22 cellular contexts compared by ENCODE assay signal in genomic region chr5:12936184-12936583, GRCh38.
"Had no signal": no experiment of that assay in that cellular context is flagged by ENCODE, and none has a peak within 500 bp of the region (broad histone marks: within the 10 kb centered on the region; RNA-seq: fewer than 3 reads in every experiment).

No MANE protein-coding gene starts in this region.

- DNase-seq: activated CD4-positive, alpha-beta memory T cell treated with anti-CD3 and anti-CD28 coated beads for 36 hours; activated CD4-positive, alpha-beta T cell treated with anti-CD3 and anti-CD28 coated beads for 36 hours; activated CD4-positive, alpha-beta T cell treated with anti-CD3 and anti-CD28 coated beads, Interleukin-2, amount 10 ng/mL, durations not matched to agents 24 days and 14 days; activated CD4-positive, CD25-positive, alpha-beta regulatory T cell; activated CD4-positive, CD25-positive, alpha-beta regulatory T cell treated with anti-CD3 and anti-CD28 coated beads, Interleukin-2, amount 50 U/mL, for 72 hours; activated CD8-positive, alpha-beta memory T cell treated with anti-CD3 and anti-CD28 coated beads, Interleukin-2, amount 50 U/mL, for 48 hours; activated CD8-positive, alpha-beta T cell treated with anti-CD3 and anti-CD28 coated beads, Interleukin-2, amount 10 ng/mL, durations not matched to agents 7 days and 5 days; activated gamma-delta T cell; activated naive CD4-positive, alpha-beta T cell; activated naive CD4-positive, alpha-beta T cell treated with anti-CD3 and anti-CD28 coated beads, Interleukin-2, amount 10 ng/mL, durations not matched to agents 7 days and 5 days; activated naive CD8-positive, alpha-beta T cell treated with anti-CD3 and anti-CD28 coated beads, Interleukin-2, amount 10 ng/mL, durations not matched to agents 7 days and 5 days; activated T-cell treated with anti-CD3 and anti-CD28 coated beads for 4 hours; activated T-cell treated with anti-CD3 and anti-CD28 coated beads, Interleukin-2, amount 50 U/mL, for 24 hours; activated T-cell treated with anti-CD3 and anti-CD28 coated beads, Interleukin-2, amount 50 U/mL, for 72 hours; central memory CD4-positive, alpha-beta T cell; dorsolateral prefrontal cortex; effector memory CD8-positive, alpha-beta T cell; erythroblast; foreskin keratinocyte; gastrocnemius medialis; glutamatergic neuron; T-helper 2 cell had no signal
